Comparison of ENCODE assay signal across 11 cellular contexts in genomic region chr4:100839712-100840111, GRCh38.
"Had no signal": no experiment of that assay in that cellular context is flagged by ENCODE, and none has a peak within 500 bp of the region (broad histone marks: within the 10 kb centered on the region; RNA-seq: fewer than 3 reads in every experiment).

No MANE protein-coding gene starts in this region.

- DNase-seq: GM23248, GOT3, H7, H9, HCEC 1CT, HFFc6 had no signal

- H3K4me2 ChIP-seq: GM23338 had no signal

- H3K9me3 Mint-ChIP-seq: GM23338, H9, HFFc6 had no signal

- FAIRE-seq: H1, H54 had no signal

- H3K36me3 ChIP-seq: HAP-1 had no signal

- H3K4me3 ChIP-seq: GM23248, GM23338, HAP-1 had no signal

- H3K9me3 ChIP-seq: HAP-1 had no signal

- H3K4me3 Mint-ChIP-seq: GM23338, H9, HFFc6 had no signal

- H3K27ac ChIP-seq: GM23248 had no signal

- H3K9ac ChIP-seq: GM23248 had no signal

- ATAC-seq: GM23338, HCT116 had no signal

- H2AFZ ChIP-seq: GM23248, GM23338 had no signal

- H3K27ac Mint-ChIP-seq: HFFc6 had no signal
